ENCODE assay signal across 8 cellular contexts in genomic region chr2:98444436-98445166, GRCh38. TPM values are rescaled to one million over a fixed set of nuclear protein-coding genes. Genes with fewer than 3 reads are reported as not detected.
DNase-seq lines count a peak whose midpoint lies in the region; ATAC-seq and TF ChIP-seq lines count a peak whose summit lies in the region.

INPP4A (plus strand) TSS chr2:98444858; CDS start chr2:98520049, 75,191 bp downstream.

- no peak for TF ChIP-seq EP300 in transverse colon (IDR thresholded peaks at IDR 0.05; ENCODE audit: low read depth)

- TF ChIP-seq POLR2A in transverse colon (IDR thresholded peaks at IDR 0.05): no peak

- H3K27ac Mint-ChIP-seq in activated naive CD4-positive, alpha-beta T cell treated with anti-CD3 and anti-CD28 coated beads, Interleukin-2, amount 50 U/mL, for 24 hours: peak within 1 kb of the TSS; percentile 96
- peak within 1 kb of the TSS; percentile 74 for H3K27ac Mint-ChIP-seq in osteocyte (ENCODE audit: unreplicated experiment)

- H3K27me3 ChIP-seq in GM06990 (replicated peaks; ENCODE audit: control insufficient read depth, insufficient read depth, low read length) (no peaks in the 10 kb centered on the region), transverse colon (no peaks in the 10 kb centered on the region)

- H3K4me3 ChIP-seq in GM06990 (replicated peaks; ENCODE audit: low read depth, low read length): peak within 1 kb of the TSS; percentile 73
- H3K4me3 ChIP-seq in transverse colon: peak within 1 kb of the TSS; percentile 60 to 88 (median 84)

- H3K4me3 Mint-ChIP-seq in activated naive CD4-positive, alpha-beta T cell treated with anti-CD3 and anti-CD28 coated beads, Interleukin-2, amount 50 U/mL, for 24 hours: peak within 1 kb of the TSS; percentile 94
- H3K4me3 Mint-ChIP-seq in osteocyte (ENCODE audit: unreplicated experiment): peak within 1 kb of the TSS; percentile 87

- TF ChIP-seq CTCF in GM06990 (IDR thresholded peaks at IDR 0.05; ENCODE audit: insufficient read depth, low read length, poor library complexity, severe bottlenecking) (no peak), osteocyte (IDR thresholded peaks at IDR 0.05) (peak; percentile 21), transverse colon (IDR thresholded peaks at IDR 0.05) (peak in 1 of 5 experiments; percentile 11)

- peaks cover 44% of the 10 kb centered on the region for H3K4me1 Mint-ChIP-seq in activated naive CD4-positive, alpha-beta T cell treated with anti-CD3 and anti-CD28 coated beads, Interleukin-2, amount 50 U/mL, for 24 hours
- H3K4me1 Mint-ChIP-seq in osteocyte (ENCODE audit: unreplicated experiment): peaks cover 20% of the 10 kb centered on the region

- in situ Hi-C loops in transverse colon (cut with MboI; ENCODE audit: low pct_ligation_motif_present in 1 of 4, low pct_unique_long_range_greater_than_20kb in 1 of 4, low sequenced_read_pairs in 3 of 4): no loop called here

- H3K4me1 ChIP-seq in transverse colon: peaks cover 5 to 50% (median 25%) of the 10 kb centered on the region in 4 donors

- H3K27me3 Mint-ChIP-seq in activated naive CD4-positive, alpha-beta T cell treated with anti-CD3 and anti-CD28 coated beads, Interleukin-2, amount 50 U/mL, for 24 hours: no peaks in the 10 kb centered on the region
- peaks cover 13% of the 10 kb centered on the region for H3K27me3 Mint-ChIP-seq in osteocyte (ENCODE audit: unreplicated experiment)

- H3K9me3 ChIP-seq in transverse colon: no peaks in the 10 kb centered on the region

- DNase-seq in GM06990 (ENCODE audit: extremely low read depth, insufficient read length) (peak; percentile 83), H4 (ENCODE audit: low spot score) (no peak), LHCN-M2 (ENCODE audit: low read depth) (peak; percentile 46), glomerular visceral epithelial cell (ENCODE audit: extremely low spot score) (peak; percentile 86), osteocyte (ENCODE audit: extremely low spot score, unreplicated experiment) (peak; percentile 93), transverse colon (peak; percentile 80)

- H3K36me3 ChIP-seq in GM06990 (ENCODE audit: control insufficient read depth, insufficient read depth, low read length) (no peaks in the 10 kb centered on the region), transverse colon (no peaks in the 10 kb centered on the region)

- intact Hi-C loops in transverse colon (cut with DNase I; ENCODE audit: low total_unique reads): loop anchor here (10.0 kb wide), 1 partner anchor 70 kb away; no protein-coding TSS in a partner anchor

- H3K27ac ChIP-seq in transverse colon: peak within 1 kb of the TSS; percentile 82 to 89 (median 88)

- peak; percentile 84 for ATAC-seq in SK-N-SH treated with all-trans-retinoic acid at 6 μM for 48 hours

- H3K36me3 Mint-ChIP-seq in activated naive CD4-positive, alpha-beta T cell treated with anti-CD3 and anti-CD28 coated beads, Interleukin-2, amount 50 U/mL, for 24 hours: no peaks in the 10 kb centered on the region
- no peaks in the 10 kb centered on the region for H3K36me3 Mint-ChIP-seq in osteocyte (ENCODE audit: unreplicated experiment)

- 0 to 1% methylated on average over 1 to 45 of the region's 74 CpGs for WGBS in transverse colon (ENCODE audit: low coverage in 1 of 2), 2 donors

- H3K9me3 Mint-ChIP-seq in activated naive CD4-positive, alpha-beta T cell treated with anti-CD3 and anti-CD28 coated beads, Interleukin-2, amount 50 U/mL, for 24 hours: no peaks in the 10 kb centered on the region
- H3K9me3 Mint-ChIP-seq in osteocyte (ENCODE audit: unreplicated experiment): peaks cover 4% of the 10 kb centered on the region

TF ChIP-seq in SK-N-SH treated with all-trans-retinoic acid at 6 μM for 48 hours, 23 proteins besides CTCF, POLR2A, EP300 and RAD21 (continues in another document):
- TF ChIP-seq POU6F1 (CRISPR knock-in tag; IDR thresholded peaks at IDR 0.05; ENCODE audit: borderline replicate concordance, low read depth): no peak
- TF ChIP-seq ZNF70 (CRISPR knock-in tag; IDR thresholded peaks at IDR 0.05): no peak
- no peak for TF ChIP-seq ZFP30 (CRISPR knock-in tag; IDR thresholded peaks at IDR 0.05)
- no peak for TF ChIP-seq TOX (CRISPR knock-in tag; IDR thresholded peaks at IDR 0.05; ENCODE audit: borderline replicate concordance)
- TF ChIP-seq ISL1 (CRISPR knock-in tag; IDR thresholded peaks at IDR 0.05): no peak
- TF ChIP-seq ZFP3 (CRISPR knock-in tag; IDR thresholded peaks at IDR 0.05): no peak
- no peak for TF ChIP-seq PATZ1 (CRISPR knock-in tag; IDR thresholded peaks at IDR 0.05; ENCODE audit: borderline replicate concordance)
- TF ChIP-seq SNAI2 (CRISPR knock-in tag; IDR thresholded peaks at IDR 0.05): no peak
- no peak for TF ChIP-seq CSRNP3 (CRISPR knock-in tag; IDR thresholded peaks at IDR 0.05)
- TF ChIP-seq ZNF8 (CRISPR knock-in tag; IDR thresholded peaks at IDR 0.05): no peak
- no peak for TF ChIP-seq CREB5 (CRISPR knock-in tag; IDR thresholded peaks at IDR 0.05; ENCODE audit: low read depth)
- no peak for TF ChIP-seq ARNTL (CRISPR knock-in tag; IDR thresholded peaks at IDR 0.05; ENCODE audit: borderline replicate concordance, low read depth)
- no peak for TF ChIP-seq ZNF565 (CRISPR knock-in tag; conservative IDR thresholded peaks at IDR 0.05; ENCODE audit: low read depth)
- no peak for TF ChIP-seq CSDC2 (CRISPR knock-in tag; IDR thresholded peaks at IDR 0.05)
- no peak for TF ChIP-seq PPARA (CRISPR knock-in tag; IDR thresholded peaks at IDR 0.05; ENCODE audit: borderline replicate concordance)

RNA-seq across cellular contexts. Expression of gene INPP4A, which starts in this region (rescaled TPM):
- 11.0 and 11.2 TPM in 2 replicates for total RNA-seq in H4 (2014; rRNA removed; shearing (Covaris generic))
- total RNA-seq in LHCN-M2 (2014; rRNA removed): 11.8 and 13.9 TPM in 2 replicates
- polyA plus RNA-seq in LHCN-M2 (2012): 5.7 TPM
- 31.4 and 31.5 TPM in 2 replicates for total RNA-seq in osteocyte
- 10 to 100 TPM; 22.8 to 35.8 (median 25.4) TPM for total RNA-seq in transverse colon
